ENCODE assay signal across 1 cellular context in genomic region chr5:108727154-108727638, GRCh38.
TF ChIP-seq lines count a peak whose summit lies in the region.

No MANE protein-coding gene starts in this region.

TF ChIP-seq in IMR-90, 13 proteins besides CTCF, POLR2A, EP300 and RAD21 (continued from another document):
- TF ChIP-seq USF2 (IDR thresholded peaks at IDR 0.05; ENCODE audit: low read depth, low read length) = no peak
- no peak for TF ChIP-seq FOS (IDR thresholded peaks at IDR 0.05; ENCODE audit: low read depth, low read length)
- TF ChIP-seq CEBPB (IDR thresholded peaks at IDR 0.05; ENCODE audit: low read depth, low read length) = no peak
